12 cellular contexts compared by ENCODE assay signal in the genomic region with DNA sequence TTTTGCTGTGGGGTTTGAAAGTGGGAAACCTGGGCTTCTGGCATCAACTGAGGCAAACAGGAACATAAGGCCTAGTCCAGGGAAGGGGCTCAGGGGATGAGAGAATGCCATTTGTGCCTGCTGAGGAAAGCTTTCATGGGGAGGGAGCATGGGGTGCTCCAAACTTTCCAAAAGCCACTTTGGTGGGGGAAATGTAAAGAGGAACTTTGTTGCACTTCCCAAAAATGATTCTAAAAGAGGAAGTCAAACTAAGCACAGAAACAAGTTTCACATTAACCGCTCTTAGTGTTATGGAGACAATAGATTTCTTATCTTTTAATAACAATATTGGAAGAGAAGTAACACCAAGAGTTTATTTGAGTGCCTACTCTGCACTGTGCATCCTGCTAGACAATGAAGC. TPM values are rescaled to one million over a fixed set of nuclear protein-coding genes. Genes with fewer than 3 reads are reported as not detected.
DNase-seq lines count a peak whose midpoint lies in the region; ATAC-seq, FAIRE-seq and TF ChIP-seq lines count a peak whose summit lies in the region.
"Had no signal": no experiment of that assay in that cellular context is flagged by ENCODE, and none has a peak within 500 bp of the region (broad histone marks: within the 10 kb centered on the region; RNA-seq: fewer than 3 reads in every experiment).

No MANE protein-coding gene starts in this region.

- FAIRE-seq in astrocyte (lab: Jason Lieb, UNC) = no peak
- FAIRE-seq: TTC549 had no signal

- H3K4ac ChIP-seq in trophoblast cell (ENCODE audit: low read depth, low read length) = no peak overlapping the region

- peak overlapping the region; percentile 44 for H3K4me2 ChIP-seq in OCI-LY3 (ENCODE audit: low read length)
- H3K4me2 ChIP-seq in astrocyte (ENCODE audit: low read length) = no peak overlapping the region
- H3K4me2 ChIP-seq in trophoblast cell (ENCODE audit: low read length) = no peak overlapping the region

- H2BK5ac ChIP-seq in trophoblast cell (ENCODE audit: low read depth, low read length, poor library complexity) = no peak overlapping the region

- no peaks in the 10 kb centered on the region for H3K79me2 ChIP-seq in OCI-LY3 (ENCODE audit: low read length)
- H3K79me2 ChIP-seq in astrocyte (ENCODE audit: insufficient read depth, low read length) = no peaks in the 10 kb centered on the region
- no peaks in the 10 kb centered on the region for H3K79me2 ChIP-seq in trophoblast cell (ENCODE audit: control insufficient read depth, insufficient read depth, low read length, poor library complexity)

- H3K4me1 ChIP-seq in OCI-LY3 (ENCODE audit: low read length) (peaks cover 19% of the 10 kb centered on the region), astrocyte (ENCODE audit: insufficient read depth, low read length) (peaks cover 19% of the 10 kb centered on the region), trophoblast cell (ENCODE audit: control insufficient read depth in 1 of 2, insufficient read depth in 2 of 2, low read length in 2 of 2) (peaks cover 0 to 3% of the 10 kb centered on the region in 2 experiments)
- H3K4me1 ChIP-seq: suprapubic skin had no signal

- H4K8ac ChIP-seq in trophoblast cell (ENCODE audit: low read depth, low read length) = no peak overlapping the region

- H2AFZ ChIP-seq in OCI-LY3 (ENCODE audit: low read depth, low read length) (no peak overlapping the region), astrocyte (ENCODE audit: low read depth, low read length) (no peak overlapping the region), trophoblast cell (ENCODE audit: insufficient read depth, low read length, poor library complexity) (no peak overlapping the region)

- H4K91ac ChIP-seq in trophoblast cell (ENCODE audit: low read depth, low read length) = no peak overlapping the region

- no peak overlapping the region for H3K14ac ChIP-seq in trophoblast cell (ENCODE audit: low read length)

- H3K18ac ChIP-seq in trophoblast cell (ENCODE audit: low read length) = no peak overlapping the region

- H3K4me3 ChIP-seq in OCI-LY3 (ENCODE audit: low read length) (no peak overlapping the region), astrocyte (ENCODE audit: insufficient read depth, low read depth, low read length) (no peak overlapping the region), trophoblast cell (ENCODE audit: low read depth, low read length) (no peak overlapping the region)
- H3K4me3 ChIP-seq: suprapubic skin had no signal

- no peak overlapping the region for H3K27ac ChIP-seq in OCI-LY3 (ENCODE audit: low read length)
- no peak overlapping the region for H3K27ac ChIP-seq in astrocyte (ENCODE audit: low read depth, low read length)
- no peak overlapping the region for H3K27ac ChIP-seq in trophoblast cell (ENCODE audit: low read depth, low read length)
- H3K27ac ChIP-seq: suprapubic skin had no signal

- no peak overlapping the region for H2BK120ac ChIP-seq in trophoblast cell (ENCODE audit: insufficient read depth, low read length, poor library complexity)

- H3K4me3 Mint-ChIP-seq in activated T-cell treated with anti-CD3 and anti-CD28 coated beads, Interleukin-2, amount 50 U/mL, for 72 hours = peak overlapping the region; percentile 42 to 70
- no peak overlapping the region for H3K4me3 Mint-ChIP-seq in astrocyte (ENCODE audit: unreplicated experiment)
- peak overlapping the region; percentile 68 for H3K4me3 Mint-ChIP-seq in stimulated activated effector memory CD8-positive, alpha-beta T cell treated with anti-CD3 and anti-CD28 coated beads, Interleukin-12 subunit alpha, Interleukin-12 subunit beta, amount 100 ng/mL, for 72 hours
- H3K4me3 Mint-ChIP-seq: H9 had no signal

- peaks cover 24% of the 10 kb centered on the region for H3K27me3 Mint-ChIP-seq in activated T-cell treated with anti-CD3 and anti-CD28 coated beads, Interleukin-2, amount 50 U/mL, for 72 hours (ENCODE audit: low read depth)
- no peaks in the 10 kb centered on the region for H3K27me3 Mint-ChIP-seq in astrocyte (ENCODE audit: low read depth, unreplicated experiment)

- peaks cover 3 to 6% of the 10 kb centered on the region in 2 donors for H3K36me3 Mint-ChIP-seq in activated T-cell treated with anti-CD3 and anti-CD28 coated beads, Interleukin-2, amount 50 U/mL, for 72 hours (ENCODE audit: insufficient read depth in 2 of 2)
- no peaks in the 10 kb centered on the region for H3K36me3 Mint-ChIP-seq in astrocyte (ENCODE audit: low read depth, unreplicated experiment)
- peaks cover 27% of the 10 kb centered on the region for H3K36me3 Mint-ChIP-seq in stimulated activated effector memory CD8-positive, alpha-beta T cell treated with anti-CD3 and anti-CD28 coated beads, Interleukin-12 subunit alpha, Interleukin-12 subunit beta, amount 100 ng/mL, for 72 hours

- no peak overlapping the region for H3K9ac ChIP-seq in OCI-LY3 (ENCODE audit: low read length)
- no peak overlapping the region for H3K9ac ChIP-seq in astrocyte (ENCODE audit: low read length)
- H3K9ac ChIP-seq in trophoblast cell (ENCODE audit: low read length) = no peak overlapping the region

- peak overlapping the region; percentile 81 for H3K27ac Mint-ChIP-seq in activated T-cell treated with anti-CD3 and anti-CD28 coated beads, Interleukin-2, amount 50 U/mL, for 72 hours
- H3K27ac Mint-ChIP-seq in astrocyte (ENCODE audit: unreplicated experiment) = peak overlapping the region; percentile 34
- peak overlapping the region; percentile 97 for H3K27ac Mint-ChIP-seq in stimulated activated effector memory CD8-positive, alpha-beta T cell treated with anti-CD3 and anti-CD28 coated beads, Interleukin-12 subunit alpha, Interleukin-12 subunit beta, amount 100 ng/mL, for 72 hours
- H3K27ac Mint-ChIP-seq: H9 had no signal

- no peaks in the 10 kb centered on the region for H3K36me3 ChIP-seq in OCI-LY3 (replicated peaks; ENCODE audit: low read depth, low read length)
- H3K36me3 ChIP-seq in astrocyte (ENCODE audit: insufficient read depth, low read length) = no peaks in the 10 kb centered on the region
- no peaks in the 10 kb centered on the region for H3K36me3 ChIP-seq in trophoblast cell (ENCODE audit: control insufficient read depth in 1 of 2, insufficient read depth in 2 of 2, low read length in 2 of 2)
- H3K36me3 ChIP-seq: suprapubic skin had no signal

- ATAC-seq in activated T-cell treated with anti-CD3 and anti-CD28 coated beads, Interleukin-2, amount 50 U/mL, for 72 hours (replicated peaks in 1 of 2) = no peak
- ATAC-seq in stimulated activated effector memory CD8-positive, alpha-beta T cell treated with anti-CD3 and anti-CD28 coated beads, Interleukin-12 subunit alpha, Interleukin-12 subunit beta, amount 100 ng/mL, for 72 hours = no peak

- H2AK5ac ChIP-seq in trophoblast cell (ENCODE audit: low read length) = no peak overlapping the region

- H4K12ac ChIP-seq in trophoblast cell (ENCODE audit: low read depth, low read length) = no peak overlapping the region

- TF ChIP-seq CTCF in OCI-LY3 (IDR thresholded peaks at IDR 0.05; ENCODE audit: low read depth, low read length) = no peak
- no peak for TF ChIP-seq CTCF in astrocyte (IDR thresholded peaks at IDR 0.05; ENCODE audit: insufficient read depth, low read depth, low read length)

- no peaks in the 10 kb centered on the region for H3K79me1 ChIP-seq in trophoblast cell (ENCODE audit: low read length)

- H3K9me3 ChIP-seq in OCI-LY3 (ENCODE audit: insufficient read depth, low read length) (no peaks in the 10 kb centered on the region), astrocyte (ENCODE audit: insufficient read depth, low read depth, low read length) (no peaks in the 10 kb centered on the region), trophoblast cell (ENCODE audit: insufficient read depth, low read depth, low read length) (no peaks in the 10 kb centered on the region)
- H3K9me3 ChIP-seq: suprapubic skin had no signal

- peaks cover 0 to 2% of the 10 kb centered on the region in 2 donors for H3K9me3 Mint-ChIP-seq in activated T-cell treated with anti-CD3 and anti-CD28 coated beads, Interleukin-2, amount 50 U/mL, for 72 hours
- H3K9me3 Mint-ChIP-seq in astrocyte (ENCODE audit: unreplicated experiment) = peaks cover 4% of the 10 kb centered on the region
- H3K9me3 Mint-ChIP-seq in stimulated activated effector memory CD8-positive, alpha-beta T cell treated with anti-CD3 and anti-CD28 coated beads, Interleukin-12 subunit alpha, Interleukin-12 subunit beta, amount 100 ng/mL, for 72 hours = no peaks in the 10 kb centered on the region

- no peaks in the 10 kb centered on the region; the same call in 1 of the 2 replicates for H4K20me1 ChIP-seq in OCI-LY3 (ENCODE audit: insufficient read depth, low read length)
- no peaks in the 10 kb centered on the region for H4K20me1 ChIP-seq in astrocyte (ENCODE audit: insufficient read depth, low read length)

- no CpG with 5 or more reads among the region's 1 CpG for WGBS in trophoblast cell (ENCODE audit: extremely low coverage, insufficient coverage, insufficient read length)

- no peak overlapping the region for H2BK12ac ChIP-seq in trophoblast cell (ENCODE audit: low read length)

- H3K27me3 ChIP-seq in OCI-LY3 (ENCODE audit: low read depth, low read length) = 0 out of 2 replicates have a peak, but pooled peaks cover 6% of the 10 kb centered on the region
- no peaks in the 10 kb centered on the region for H3K27me3 ChIP-seq in astrocyte (ENCODE audit: insufficient read depth, low read length)
- no peaks in the 10 kb centered on the region for H3K27me3 ChIP-seq in trophoblast cell (ENCODE audit: insufficient read depth, low read length)
- H3K27me3 ChIP-seq: suprapubic skin had no signal

- H3K4me1 Mint-ChIP-seq in activated T-cell treated with anti-CD3 and anti-CD28 coated beads, Interleukin-2, amount 50 U/mL, for 72 hours (ENCODE audit: low read depth) = peaks cover 36% of the 10 kb centered on the region
- peaks cover 7% of the 10 kb centered on the region for H3K4me1 Mint-ChIP-seq in astrocyte (ENCODE audit: low read depth, unreplicated experiment)
- H3K4me1 Mint-ChIP-seq in stimulated activated effector memory CD8-positive, alpha-beta T cell treated with anti-CD3 and anti-CD28 coated beads, Interleukin-12 subunit alpha, Interleukin-12 subunit beta, amount 100 ng/mL, for 72 hours = peaks cover 70% of the 10 kb centered on the region

- H3K23ac ChIP-seq in trophoblast cell (ENCODE audit: low read length) = no peak overlapping the region

- DNase-seq in activated T-cell treated with anti-CD3 and anti-CD28 coated beads, Interleukin-2, amount 50 U/mL, for 72 hours = no peak
- no peak for DNase-seq in activated T-cell treated with anti-CD3 and anti-CD28 coated beads, Interleukin-2, amount 50 U/mL, for 1 hour
- DNase-seq in astrocyte (ENCODE audit: low read depth) = no peak
- no peak for DNase-seq in stimulated activated effector memory CD8-positive, alpha-beta T cell treated with anti-CD3 and anti-CD28 coated beads, Interleukin-12 subunit alpha, Interleukin-12 subunit beta, amount 100 ng/mL, for 72 hours (ENCODE audit: low spot score in 2 of 2)
- DNase-seq in trophoblast cell = no peak
- no peak for DNase-seq in NCI-H748 (lab: John Stamatoyannopoulos, UW; ENCODE audit: unreplicated experiment)
- no peak for DNase-seq in NCI-H524 (lab: John Stamatoyannopoulos, UW)
- DNase-seq: H9, NCI-H774 had no signal

RNA-seq across cellular contexts. Expression of a gene that starts 32.3 kb away (rescaled TPM):
- 1 to 10 TPM; 6.2 to 8.4 TPM for total RNA-seq in activated T-cell treated with anti-CD3 and anti-CD28 coated beads, Interleukin-2, amount 50 U/mL, for 72 hours
- 1.7 TPM in 2 replicates for total RNA-seq in astrocyte
- 0.29 and 0.31 TPM in 2 replicates for polyA plus RNA-seq in trophoblast cell (2013)

RNA-seq across cellular contexts. Expression of a gene that starts 44.1 kb away (rescaled TPM):
- 100 to 1,000 TPM in 1 of 2 donors, 10 to 100 TPM in 1; 92.7 to 111 TPM for total RNA-seq in activated T-cell treated with anti-CD3 and anti-CD28 coated beads, Interleukin-2, amount 50 U/mL, for 72 hours
- 52.0 and 60.5 TPM in 2 replicates for total RNA-seq in astrocyte
- polyA plus RNA-seq in trophoblast cell (2013) = 42.6 and 47.6 TPM in 2 replicates

Comparison
In these comparisons a context has a peak if more than half of its experiments do, and no peak if none do; other contexts are left out.
1. H3K27ac Mint-ChIP-seq: peak in every context shown above with its lines; median percentile 97 in stimulated activated effector memory CD8-positive, alpha-beta T cell treated with anti-CD3 and anti-CD28 coated beads, Interleukin-12 subunit alpha, Interleukin-12 subunit beta, amount 100 ng/mL, for 72 hours; 81 in activated T-cell treated with anti-CD3 and anti-CD28 coated beads, Interleukin-2, amount 50 U/mL, for 72 hours; 34 in astrocyte.